ENCODE assay signal across 7 cellular contexts in genomic region chr10:5447071-5447470, GRCh38. TPM values are rescaled to one million over a fixed set of nuclear protein-coding genes. Genes with fewer than 3 reads are reported as not detected.
A peak's percentile ranks its signal among the peaks of the same experiment; 100 is the strongest.
DNase-seq lines count a peak whose midpoint lies in the region; ATAC-seq lines count a peak whose summit lies in the region.

No MANE protein-coding gene starts in this region.

- no peak overlapping the region for H3K27ac Mint-ChIP-seq in activated CD4-positive, alpha-beta memory T cell treated with anti-CD3 and anti-CD28 coated beads for 36 hours
- no peak overlapping the region for H3K27ac Mint-ChIP-seq in stimulated activated effector memory CD8-positive, alpha-beta T cell treated with anti-CD3 and anti-CD28 coated beads, Interleukin-12 subunit alpha, Interleukin-12 subunit beta, amount 100 ng/mL, for 72 hours

- intact Hi-C loops in activated CD4-positive, alpha-beta memory T cell treated with anti-CD3 and anti-CD28 coated beads for 36 hours (cut with micrococcal nuclease), result loop anchor here (1.0 to 5.0 kb wide), 4 partner anchors 34 to 238 kb away; partner anchors contain the start of genes NET1 and TASOR2

- H3K4me3 Mint-ChIP-seq in activated CD4-positive, alpha-beta memory T cell treated with anti-CD3 and anti-CD28 coated beads for 36 hours, result peak overlapping the region; percentile 14
- peak overlapping the region; percentile 6 for H3K4me3 Mint-ChIP-seq in stimulated activated effector memory CD8-positive, alpha-beta T cell treated with anti-CD3 and anti-CD28 coated beads, Interleukin-12 subunit alpha, Interleukin-12 subunit beta, amount 100 ng/mL, for 72 hours

- CTCF ChIA-PET in activated CD4-positive, alpha-beta memory T cell treated with anti-CD3 and anti-CD28 coated beads for 36 hours (lab: Charles Lee), result interaction anchor here (0.6 to 3.3 kb wide), 9 partner anchors 12 to 632 kb away, joined by 3 to 44 read pairs (median 8); no protein-coding TSS in a partner anchor

- no peak overlapping the region for H3K27ac ChIP-seq in iPS DF 6.9 (ENCODE audit: low read length)

- POLR2A ChIA-PET in activated CD4-positive, alpha-beta memory T cell treated with anti-CD3 and anti-CD28 coated beads for 36 hours (lab: Charles Lee), result interaction anchor here (1.0 kb wide), 1 partner anchor 176 kb away, joined by 4 read pairs; no protein-coding TSS in a partner anchor

- H3K36me3 ChIP-seq in iPS DF 6.9 (ENCODE audit: control insufficient read depth, insufficient read depth, low read length), result no peaks in the 10 kb centered on the region

- no peaks in the 10 kb centered on the region for H3K36me3 Mint-ChIP-seq in activated CD4-positive, alpha-beta memory T cell treated with anti-CD3 and anti-CD28 coated beads for 36 hours
- H3K36me3 Mint-ChIP-seq in stimulated activated effector memory CD8-positive, alpha-beta T cell treated with anti-CD3 and anti-CD28 coated beads, Interleukin-12 subunit alpha, Interleukin-12 subunit beta, amount 100 ng/mL, for 72 hours, result peaks cover 8% of the 10 kb centered on the region

- peak; percentile 22 for DNase-seq in HT1080 (ENCODE audit: low read depth)
- DNase-seq in activated CD4-positive, alpha-beta memory T cell treated with anti-CD3 and anti-CD28 coated beads for 36 hours, result no peak
- DNase-seq in iPS DF 6.9 (ENCODE audit: low read depth, low spot score), result no peak
- DNase-seq in stimulated activated effector memory CD8-positive, alpha-beta T cell treated with anti-CD3 and anti-CD28 coated beads, Interleukin-12 subunit alpha, Interleukin-12 subunit beta, amount 100 ng/mL, for 72 hours (ENCODE audit: low spot score in 2 of 2), result no peak
- no peak for DNase-seq in stimulated activated CD8-positive, alpha-beta memory T cell treated with anti-CD3 and anti-CD28 coated beads, Interleukin-4, amount 100 ng/mL, for 48 hours
- no peak for DNase-seq in pons (ENCODE audit: low spot score)

- H3K4me3 ChIP-seq in iPS DF 6.9 (ENCODE audit: low read length), result peak overlapping the region; percentile 28; the same call in 1 of the 2 replicates

- peaks cover 45% of the 10 kb centered on the region for H3K4me1 Mint-ChIP-seq in activated CD4-positive, alpha-beta memory T cell treated with anti-CD3 and anti-CD28 coated beads for 36 hours (ENCODE audit: low read depth)
- peaks cover 31% of the 10 kb centered on the region for H3K4me1 Mint-ChIP-seq in stimulated activated effector memory CD8-positive, alpha-beta T cell treated with anti-CD3 and anti-CD28 coated beads, Interleukin-12 subunit alpha, Interleukin-12 subunit beta, amount 100 ng/mL, for 72 hours

- H3K9me3 ChIP-seq in iPS DF 6.9 (ENCODE audit: control insufficient read depth, insufficient read depth, low read length), result no peaks in the 10 kb centered on the region

- ATAC-seq in stimulated activated effector memory CD8-positive, alpha-beta T cell treated with anti-CD3 and anti-CD28 coated beads, Interleukin-12 subunit alpha, Interleukin-12 subunit beta, amount 100 ng/mL, for 72 hours, result no peak
- ATAC-seq in HG03460 (IDR thresholded peaks at IDR 0.05; ENCODE audit: unreplicated experiment), result no peak

- no CpG with 5 or more reads among the region's 3 CpGs for WGBS in iPS DF 6.9 (ENCODE audit: insufficient coverage, insufficient read length)

- H3K9me3 Mint-ChIP-seq in activated CD4-positive, alpha-beta memory T cell treated with anti-CD3 and anti-CD28 coated beads for 36 hours, result no peaks in the 10 kb centered on the region
- H3K9me3 Mint-ChIP-seq in stimulated activated effector memory CD8-positive, alpha-beta T cell treated with anti-CD3 and anti-CD28 coated beads, Interleukin-12 subunit alpha, Interleukin-12 subunit beta, amount 100 ng/mL, for 72 hours, result no peaks in the 10 kb centered on the region

- no peaks in the 10 kb centered on the region; the same call in 1 of the 2 replicates for H3K4me1 ChIP-seq in iPS DF 6.9 (ENCODE audit: control insufficient read depth, insufficient read depth, low read length)

- H3K27me3 ChIP-seq in iPS DF 6.9 (ENCODE audit: control insufficient read depth, insufficient read depth, low read length), result no peaks in the 10 kb centered on the region

- no peaks in the 10 kb centered on the region for H3K27me3 Mint-ChIP-seq in activated CD4-positive, alpha-beta memory T cell treated with anti-CD3 and anti-CD28 coated beads for 36 hours

RNA-seq across cellular contexts. Expression of gene NET1, which starts 34.7 kb away (rescaled TPM):
- total RNA-seq in HT1080 (2014; rRNA removed; shearing (Covaris generic)), result 40.1 and 58.3 TPM in 2 replicates
- polyA plus RNA-seq in HT1080 (2015; cell fraction: cytosol; rRNA removed), result 46.7 and 49.2 TPM in 2 replicates
- 45.2 and 51.6 TPM in 2 replicates for polyA plus RNA-seq in HT1080 (2015; cell fraction: nucleus; rRNA removed)
- 10 to 100 TPM; 25.3 to 25.6 TPM for total RNA-seq in activated CD4-positive, alpha-beta memory T cell treated with anti-CD3 and anti-CD28 coated beads for 36 hours

RNA-seq across cellular contexts. Expression of gene TUBAL3, which starts 42.4 kb away (rescaled TPM):
- total RNA-seq in HT1080 (2014; rRNA removed; shearing (Covaris generic)), result not detected in 2 replicates
- polyA plus RNA-seq in HT1080 (2015; cell fraction: cytosol; rRNA removed), result 0.07 and 0.33 TPM in 2 replicates
- 0.22 TPM in 1 of 2 replicates, not detected in the other for polyA plus RNA-seq in HT1080 (2015; cell fraction: nucleus; rRNA removed)
- total RNA-seq in activated CD4-positive, alpha-beta memory T cell treated with anti-CD3 and anti-CD28 coated beads for 36 hours, result not detected

RNA-seq across cellular contexts. Expression of gene CALML5, which starts 52.3 kb away (rescaled TPM):
- total RNA-seq in HT1080 (2014; rRNA removed; shearing (Covaris generic)), result 1.4 TPM in 1 of 2 replicates, not detected in the other
- not detected in 2 replicates for polyA plus RNA-seq in HT1080 (2015; cell fraction: cytosol; rRNA removed)
- not detected in 2 replicates for polyA plus RNA-seq in HT1080 (2015; cell fraction: nucleus; rRNA removed)
- not detected for total RNA-seq in activated CD4-positive, alpha-beta memory T cell treated with anti-CD3 and anti-CD28 coated beads for 36 hours
